ENCODE assay signal across 1 cellular context in the genomic region with DNA sequence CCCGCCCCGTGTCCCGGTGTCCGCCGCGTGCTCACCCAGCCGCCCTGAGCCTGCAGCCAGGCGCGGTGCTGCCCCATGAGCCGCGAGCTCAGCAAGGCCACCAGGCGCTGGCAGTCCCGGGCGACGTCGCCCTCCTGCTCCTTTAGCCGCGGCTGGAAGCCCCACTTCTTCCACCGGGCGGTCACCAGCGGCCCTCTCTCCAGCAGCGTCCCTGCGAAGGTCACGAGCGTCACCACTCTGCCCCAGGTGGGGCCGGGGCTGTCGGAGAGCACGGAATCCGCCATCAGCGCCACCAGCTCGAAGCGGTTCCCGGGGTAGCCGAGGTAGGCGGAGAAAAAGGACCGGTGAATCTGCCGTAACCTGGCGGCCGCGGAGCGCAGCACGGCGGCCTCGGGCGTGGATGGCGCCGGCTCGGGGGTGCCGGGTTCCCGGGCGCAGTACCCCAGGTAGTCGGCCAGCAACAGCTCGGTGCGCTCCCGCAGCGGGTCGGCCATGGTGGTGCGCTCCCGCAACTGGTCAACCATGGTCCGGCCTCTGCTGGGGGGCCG.
TF ChIP-seq lines count a peak whose summit lies in the region.

No MANE protein-coding gene starts in this region.

TF ChIP-seq in K562, 482 proteins besides CTCF, POLR2A, EP300 and RAD21:
- TF ChIP-seq, protein P1, sequence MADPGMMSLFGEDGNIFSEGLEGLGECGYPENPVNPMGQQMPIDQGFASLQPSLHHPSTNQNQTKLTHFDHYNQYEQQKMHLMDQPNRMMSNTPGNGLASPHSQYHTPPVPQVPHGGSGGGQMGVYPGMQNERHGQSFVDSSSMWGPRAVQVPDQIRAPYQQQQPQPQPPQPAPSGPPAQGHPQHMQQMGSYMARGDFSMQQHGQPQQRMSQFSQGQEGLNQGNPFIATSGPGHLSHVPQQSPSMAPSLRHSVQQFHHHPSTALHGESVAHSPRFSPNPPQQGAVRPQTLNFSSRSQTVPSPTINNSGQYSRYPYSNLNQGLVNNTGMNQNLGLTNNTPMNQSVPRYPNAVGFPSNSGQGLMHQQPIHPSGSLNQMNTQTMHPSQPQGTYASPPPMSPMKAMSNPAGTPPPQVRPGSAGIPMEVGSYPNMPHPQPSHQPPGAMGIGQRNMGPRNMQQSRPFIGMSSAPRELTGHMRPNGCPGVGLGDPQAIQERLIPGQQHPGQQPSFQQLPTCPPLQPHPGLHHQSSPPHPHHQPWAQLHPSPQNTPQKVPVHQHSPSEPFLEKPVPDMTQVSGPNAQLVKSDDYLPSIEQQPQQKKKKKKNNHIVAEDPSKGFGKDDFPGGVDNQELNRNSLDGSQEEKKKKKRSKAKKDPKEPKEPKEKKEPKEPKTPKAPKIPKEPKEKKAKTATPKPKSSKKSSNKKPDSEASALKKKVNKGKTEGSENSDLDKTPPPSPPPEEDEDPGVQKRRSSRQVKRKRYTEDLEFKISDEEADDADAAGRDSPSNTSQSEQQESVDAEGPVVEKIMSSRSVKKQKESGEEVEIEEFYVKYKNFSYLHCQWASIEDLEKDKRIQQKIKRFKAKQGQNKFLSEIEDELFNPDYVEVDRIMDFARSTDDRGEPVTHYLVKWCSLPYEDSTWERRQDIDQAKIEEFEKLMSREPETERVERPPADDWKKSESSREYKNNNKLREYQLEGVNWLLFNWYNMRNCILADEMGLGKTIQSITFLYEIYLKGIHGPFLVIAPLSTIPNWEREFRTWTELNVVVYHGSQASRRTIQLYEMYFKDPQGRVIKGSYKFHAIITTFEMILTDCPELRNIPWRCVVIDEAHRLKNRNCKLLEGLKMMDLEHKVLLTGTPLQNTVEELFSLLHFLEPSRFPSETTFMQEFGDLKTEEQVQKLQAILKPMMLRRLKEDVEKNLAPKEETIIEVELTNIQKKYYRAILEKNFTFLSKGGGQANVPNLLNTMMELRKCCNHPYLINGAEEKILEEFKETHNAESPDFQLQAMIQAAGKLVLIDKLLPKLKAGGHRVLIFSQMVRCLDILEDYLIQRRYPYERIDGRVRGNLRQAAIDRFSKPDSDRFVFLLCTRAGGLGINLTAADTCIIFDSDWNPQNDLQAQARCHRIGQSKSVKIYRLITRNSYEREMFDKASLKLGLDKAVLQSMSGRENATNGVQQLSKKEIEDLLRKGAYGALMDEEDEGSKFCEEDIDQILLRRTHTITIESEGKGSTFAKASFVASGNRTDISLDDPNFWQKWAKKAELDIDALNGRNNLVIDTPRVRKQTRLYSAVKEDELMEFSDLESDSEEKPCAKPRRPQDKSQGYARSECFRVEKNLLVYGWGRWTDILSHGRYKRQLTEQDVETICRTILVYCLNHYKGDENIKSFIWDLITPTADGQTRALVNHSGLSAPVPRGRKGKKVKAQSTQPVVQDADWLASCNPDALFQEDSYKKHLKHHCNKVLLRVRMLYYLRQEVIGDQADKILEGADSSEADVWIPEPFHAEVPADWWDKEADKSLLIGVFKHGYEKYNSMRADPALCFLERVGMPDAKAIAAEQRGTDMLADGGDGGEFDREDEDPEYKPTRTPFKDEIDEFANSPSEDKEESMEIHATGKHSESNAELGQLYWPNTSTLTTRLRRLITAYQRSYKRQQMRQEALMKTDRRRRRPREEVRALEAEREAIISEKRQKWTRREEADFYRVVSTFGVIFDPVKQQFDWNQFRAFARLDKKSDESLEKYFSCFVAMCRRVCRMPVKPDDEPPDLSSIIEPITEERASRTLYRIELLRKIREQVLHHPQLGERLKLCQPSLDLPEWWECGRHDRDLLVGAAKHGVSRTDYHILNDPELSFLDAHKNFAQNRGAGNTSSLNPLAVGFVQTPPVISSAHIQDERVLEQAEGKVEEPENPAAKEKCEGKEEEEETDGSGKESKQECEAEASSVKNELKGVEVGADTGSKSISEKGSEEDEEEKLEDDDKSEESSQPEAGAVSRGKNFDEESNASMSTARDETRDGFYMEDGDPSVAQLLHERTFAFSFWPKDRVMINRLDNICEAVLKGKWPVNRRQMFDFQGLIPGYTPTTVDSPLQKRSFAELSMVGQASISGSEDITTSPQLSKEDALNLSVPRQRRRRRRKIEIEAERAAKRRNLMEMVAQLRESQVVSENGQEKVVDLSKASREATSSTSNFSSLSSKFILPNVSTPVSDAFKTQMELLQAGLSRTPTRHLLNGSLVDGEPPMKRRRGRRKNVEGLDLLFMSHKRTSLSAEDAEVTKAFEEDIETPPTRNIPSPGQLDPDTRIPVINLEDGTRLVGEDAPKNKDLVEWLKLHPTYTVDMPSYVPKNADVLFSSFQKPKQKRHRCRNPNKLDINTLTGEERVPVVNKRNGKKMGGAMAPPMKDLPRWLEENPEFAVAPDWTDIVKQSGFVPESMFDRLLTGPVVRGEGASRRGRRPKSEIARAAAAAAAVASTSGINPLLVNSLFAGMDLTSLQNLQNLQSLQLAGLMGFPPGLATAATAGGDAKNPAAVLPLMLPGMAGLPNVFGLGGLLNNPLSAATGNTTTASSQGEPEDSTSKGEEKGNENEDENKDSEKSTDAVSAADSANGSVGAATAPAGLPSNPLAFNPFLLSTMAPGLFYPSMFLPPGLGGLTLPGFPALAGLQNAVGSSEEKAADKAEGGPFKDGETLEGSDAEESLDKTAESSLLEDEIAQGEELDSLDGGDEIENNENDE (IDR thresholded peaks at IDR 0.05; ENCODE audit: low read depth, low read length) = no peak
- TF ChIP-seq PML (IDR thresholded peaks at IDR 0.05; ENCODE audit: low read length) = no peak
- TF ChIP-seq, protein P2, sequence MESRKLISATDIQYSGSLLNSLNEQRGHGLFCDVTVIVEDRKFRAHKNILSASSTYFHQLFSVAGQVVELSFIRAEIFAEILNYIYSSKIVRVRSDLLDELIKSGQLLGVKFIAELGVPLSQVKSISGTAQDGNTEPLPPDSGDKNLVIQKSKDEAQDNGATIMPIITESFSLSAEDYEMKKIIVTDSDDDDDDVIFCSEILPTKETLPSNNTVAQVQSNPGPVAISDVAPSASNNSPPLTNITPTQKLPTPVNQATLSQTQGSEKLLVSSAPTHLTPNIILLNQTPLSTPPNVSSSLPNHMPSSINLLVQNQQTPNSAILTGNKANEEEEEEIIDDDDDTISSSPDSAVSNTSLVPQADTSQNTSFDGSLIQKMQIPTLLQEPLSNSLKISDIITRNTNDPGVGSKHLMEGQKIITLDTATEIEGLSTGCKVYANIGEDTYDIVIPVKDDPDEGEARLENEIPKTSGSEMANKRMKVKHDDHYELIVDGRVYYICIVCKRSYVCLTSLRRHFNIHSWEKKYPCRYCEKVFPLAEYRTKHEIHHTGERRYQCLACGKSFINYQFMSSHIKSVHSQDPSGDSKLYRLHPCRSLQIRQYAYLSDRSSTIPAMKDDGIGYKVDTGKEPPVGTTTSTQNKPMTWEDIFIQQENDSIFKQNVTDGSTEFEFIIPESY (CRISPR knock-in tag; IDR thresholded peaks at IDR 0.05) = peak; percentile 38; the same call in 1 of the 2 replicates
- TF ChIP-seq, protein P3, sequence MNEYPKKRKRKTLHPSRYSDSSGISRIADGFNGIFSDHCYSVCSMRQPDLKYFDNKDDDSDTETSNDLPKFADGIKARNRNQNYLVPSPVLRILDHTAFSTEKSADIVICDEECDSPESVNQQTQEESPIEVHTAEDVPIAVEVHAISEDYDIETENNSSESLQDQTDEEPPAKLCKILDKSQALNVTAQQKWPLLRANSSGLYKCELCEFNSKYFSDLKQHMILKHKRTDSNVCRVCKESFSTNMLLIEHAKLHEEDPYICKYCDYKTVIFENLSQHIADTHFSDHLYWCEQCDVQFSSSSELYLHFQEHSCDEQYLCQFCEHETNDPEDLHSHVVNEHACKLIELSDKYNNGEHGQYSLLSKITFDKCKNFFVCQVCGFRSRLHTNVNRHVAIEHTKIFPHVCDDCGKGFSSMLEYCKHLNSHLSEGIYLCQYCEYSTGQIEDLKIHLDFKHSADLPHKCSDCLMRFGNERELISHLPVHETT (CRISPR knock-in tag; conservative IDR thresholded peaks at IDR 0.05 in 1 of 2, IDR thresholded peaks at IDR 0.05 in 1 of 2) = 0 out of 4 replicates have a peak, but pooled peaks of 1 of the 2 experiments have one; percentile 10
- TF ChIP-seq, protein P4, sequence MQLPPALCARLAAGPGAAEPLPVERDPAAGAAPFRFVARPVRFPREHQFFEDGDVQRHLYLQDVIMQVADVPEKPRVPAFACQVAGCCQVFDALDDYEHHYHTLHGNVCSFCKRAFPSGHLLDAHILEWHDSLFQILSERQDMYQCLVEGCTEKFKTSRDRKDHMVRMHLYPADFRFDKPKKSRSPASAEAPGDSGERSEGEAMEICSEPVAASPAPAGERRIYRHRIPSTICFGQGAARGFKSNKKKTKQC (CRISPR knock-in tag; IDR thresholded peaks at IDR 0.05) = no peak
- TF ChIP-seq ATF7 (IDR thresholded peaks at IDR 0.05) = no peak
